8 cellular contexts compared by ENCODE assay signal in the genomic region with DNA sequence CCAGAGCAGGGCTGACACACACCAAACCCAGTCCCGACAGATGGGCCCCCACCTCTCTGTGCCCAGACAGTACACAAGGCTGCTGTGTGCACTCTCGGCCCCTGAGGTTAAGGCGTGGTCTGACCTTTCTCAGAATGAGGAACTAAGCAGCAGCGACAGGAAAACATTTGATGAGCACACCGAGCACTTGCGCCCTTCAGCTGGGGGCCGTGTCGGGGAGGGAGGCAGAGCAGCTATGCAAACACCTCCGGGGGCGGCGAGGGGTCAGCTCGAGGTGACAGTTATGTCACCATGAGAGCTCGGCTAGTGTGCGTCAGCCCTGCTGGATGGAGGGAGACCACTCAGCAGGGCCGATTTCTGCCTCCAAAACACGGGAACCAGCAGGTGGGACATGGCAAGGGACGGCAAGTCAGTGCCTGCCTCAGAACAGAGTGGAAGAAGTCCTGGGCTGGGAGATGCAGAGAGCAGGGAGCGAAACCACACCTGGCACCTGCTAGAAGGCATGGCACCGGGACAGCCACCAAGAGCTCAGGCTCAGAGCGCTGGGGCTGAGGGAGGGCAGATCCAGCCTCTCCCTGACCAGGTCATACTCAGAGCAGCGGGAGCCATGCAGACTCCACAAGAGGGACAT. TPM values are rescaled to one million over a fixed set of nuclear protein-coding genes. Genes with fewer than 3 reads are reported as not detected.
DNase-seq lines count a peak whose midpoint lies in the region; ATAC-seq and TF ChIP-seq lines count a peak whose summit lies in the region.

No MANE protein-coding gene starts in this region.

- no peaks in the 10 kb centered on the region for H3K36me3 ChIP-seq in mucosa of descending colon (ENCODE audit: low read depth)

- peaks cover 1% of the 10 kb centered on the region for H3K27me3 Mint-ChIP-seq in activated CD4-positive, alpha-beta memory T cell treated with anti-CD3 and anti-CD28 coated beads for 36 hours

- ATAC-seq in GM18502 (IDR thresholded peaks at IDR 0.05; ENCODE audit: poor library complexity, unreplicated experiment) (peak; percentile 98), GM21447 (IDR thresholded peaks at IDR 0.05; ENCODE audit: unreplicated experiment) (peak; percentile 99), HG03575 (IDR thresholded peaks at IDR 0.05; ENCODE audit: extremely low read depth, insufficient number of reproducible peaks, low FRiP score, unreplicated experiment) (peak; percentile 97), mucosa of descending colon (peak; percentile 87)

- POLR2A ChIA-PET in activated CD4-positive, alpha-beta memory T cell treated with anti-CD3 and anti-CD28 coated beads for 36 hours (lab: Charles Lee), result no interaction called here

- no peak overlapping the region for H3K27ac Mint-ChIP-seq in activated CD4-positive, alpha-beta memory T cell treated with anti-CD3 and anti-CD28 coated beads for 36 hours

- DNase-seq in activated CD4-positive, alpha-beta memory T cell treated with anti-CD3 and anti-CD28 coated beads for 36 hours, result peak; percentile 42
- DNase-seq in mucosa of descending colon (peak; percentile 51 to 86 (median 51)), AG08396 (ENCODE audit: low spot score) (no peak), NCI-H2227 treated with DMSO at 0.1 percent for 48 hours (lab: John Stamatoyannopoulos, UW) (no peak), retina (no peak)

- H3K4me3 Mint-ChIP-seq in activated CD4-positive, alpha-beta memory T cell treated with anti-CD3 and anti-CD28 coated beads for 36 hours, result no peak overlapping the region

- no peak for TF ChIP-seq CTCF in mucosa of descending colon (IDR thresholded peaks at IDR 0.05)

- H3K4me1 ChIP-seq in mucosa of descending colon (ENCODE audit: low read depth), result no peaks in the 10 kb centered on the region

- no peak overlapping the region for H3K4me3 ChIP-seq in mucosa of descending colon

- no peaks in the 10 kb centered on the region for H3K9me3 Mint-ChIP-seq in activated CD4-positive, alpha-beta memory T cell treated with anti-CD3 and anti-CD28 coated beads for 36 hours

- peaks cover 5% of the 10 kb centered on the region for H3K4me1 Mint-ChIP-seq in activated CD4-positive, alpha-beta memory T cell treated with anti-CD3 and anti-CD28 coated beads for 36 hours (ENCODE audit: low read depth)

- H3K36me3 Mint-ChIP-seq in activated CD4-positive, alpha-beta memory T cell treated with anti-CD3 and anti-CD28 coated beads for 36 hours, result no peaks in the 10 kb centered on the region

- intact Hi-C loops in activated CD4-positive, alpha-beta memory T cell treated with anti-CD3 and anti-CD28 coated beads for 36 hours (cut with micrococcal nuclease), result no loop called here
- intact Hi-C loops in mucosa of descending colon (cut with DNase I, micrococcal nuclease), result no loop called here

- CTCF ChIA-PET in activated CD4-positive, alpha-beta memory T cell treated with anti-CD3 and anti-CD28 coated beads for 36 hours (lab: Charles Lee), result interaction anchor here (1.0 kb wide), 1 partner anchor 353 kb away, joined by 3 read pairs; no protein-coding TSS in a partner anchor

- no peaks in the 10 kb centered on the region for H3K9me3 ChIP-seq in mucosa of descending colon

RNA-seq across cellular contexts. Expression of a gene that starts 57.4 kb away (rescaled TPM):
- under 1 TPM; 0.05 to 0.12 TPM for total RNA-seq in activated CD4-positive, alpha-beta memory T cell treated with anti-CD3 and anti-CD28 coated beads for 36 hours
- 10 to 100 TPM in 2 of 3 donors, 1 to 10 TPM in 1; 4.8 to 64.5 (median 10.8) TPM for total RNA-seq in mucosa of descending colon

Comparison
In these comparisons a context has a peak if more than half of its experiments do, and no peak if none do; other contexts are left out.
1. DNase-seq: peak in activated CD4-positive, alpha-beta memory T cell treated with anti-CD3 and anti-CD28 coated beads for 36 hours (single experiment) and mucosa of descending colon (3 of 3); none in AG08396 (single experiment), NCI-H2227 treated with DMSO at 0.1 percent for 48 hours (single experiment) and retina (single experiment).
2. RNA of a gene that starts 57.4 kb away (total RNA-seq): 4.8 to 64.5 TPM in mucosa of descending colon; 0.05 to 0.12 TPM in activated CD4-positive, alpha-beta memory T cell treated with anti-CD3 and anti-CD28 coated beads for 36 hours; every median in the first group is over 4 times any median in the second.
3. Peak in every context shown above with its lines, with median percentiles within 50 percentile points of each other: ATAC-seq.